Comparison of ENCODE assay signal across 7 cellular contexts in the genomic region with DNA sequence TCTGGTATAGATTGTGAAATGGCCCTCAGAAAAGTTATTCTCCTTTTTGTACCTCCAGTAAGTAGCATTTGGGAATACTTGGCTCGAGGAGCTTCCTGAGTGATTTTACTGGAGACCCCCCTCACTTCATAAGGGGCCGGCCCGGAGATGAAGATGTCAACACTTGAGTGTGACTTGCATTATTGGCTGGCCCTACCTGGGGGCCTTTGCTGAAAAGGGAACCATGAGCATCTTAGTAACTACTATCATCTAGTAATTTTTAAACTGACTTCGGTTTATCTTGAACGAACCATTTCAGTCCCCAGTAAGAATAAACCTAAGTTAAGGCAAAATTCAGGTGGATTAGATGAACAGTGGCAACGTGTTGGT. TPM values are rescaled to one million over a fixed set of nuclear protein-coding genes. Genes with fewer than 3 reads are reported as not detected.
DNase-seq lines count a peak whose midpoint lies in the region; ATAC-seq and TF ChIP-seq lines count a peak whose summit lies in the region.

No MANE protein-coding gene starts in this region.

- no peak overlapping the region for H3K4ac ChIP-seq in H9 (ENCODE audit: low read depth, low read length)

- peaks cover 11% of the 10 kb centered on the region for H3K23me2 ChIP-seq in H9 (ENCODE audit: insufficient read length, low read depth, low read length, poor library complexity, severe bottlenecking)

- no peak overlapping the region for H2BK120ac ChIP-seq in H9 (ENCODE audit: low read depth, low read length, poor library complexity, severe bottlenecking)

- TF ChIP-seq POLR2A in Peyer's patch (IDR thresholded peaks at IDR 0.05): no peak

- no peak overlapping the region for H2BK12ac ChIP-seq in H9 (ENCODE audit: insufficient read length, low read depth, low read length)

- H3K23ac ChIP-seq in H9 (ENCODE audit: insufficient read length, low read depth, low read length): no peak overlapping the region

- no peak overlapping the region for H4K5ac ChIP-seq in H9 (ENCODE audit: insufficient read length, low read depth, low read length)

- no peak for DNase-seq in H9
- no peak for DNase-seq in Peyer's patch
- DNase-seq in fibroblast of lung (ENCODE audit: low read depth in 2 of 2): no peak
- DNase-seq in omental fat pad (ENCODE audit: low spot score): no peak

- H3K9me3 ChIP-seq in H9 (ENCODE audit: control insufficient read depth, low read depth, low read length): no peaks in the 10 kb centered on the region
- H3K9me3 ChIP-seq in Peyer's patch: no peaks in the 10 kb centered on the region
- H3K9me3 ChIP-seq in fibroblast of lung (ENCODE audit: control insufficient read depth, insufficient read depth, low read depth, low read length): no peaks in the 10 kb centered on the region

- H3K4me3 ChIP-seq in Peyer's patch (peak overlapping the region in 1 of 4 donors; percentile 78), fibroblast of lung (replicated peaks in 1 of 4; ENCODE audit: control extremely low read depth in 1 of 4, insufficient read depth in 1 of 4, low read depth in 3 of 4, low read length in 4 of 4) (peak overlapping the region; percentile 25 to 79 (median 52))

- H3K27ac Mint-ChIP-seq in H9: no peak overlapping the region
- H3K27ac Mint-ChIP-seq in stimulated activated memory B cell treated with anti-CD40 and anti-IgM and Interleukin-4, amounts not matched to agents 10 μg/mL and 1 μg/mL and 100 μg/mL, for 72 hours: peak overlapping the region; percentile 89

- H3K4me2 ChIP-seq in H9 (ENCODE audit: insufficient read depth, insufficient read length, low read length): peak overlapping the region; percentile 54
- no peak overlapping the region for H3K4me2 ChIP-seq in fibroblast of lung (ENCODE audit: extremely low read depth, insufficient read depth, low read length)

- H3K14ac ChIP-seq in H9 (ENCODE audit: insufficient read depth, low read length): no peak overlapping the region

- H3K79me2 ChIP-seq in H9 (ENCODE audit: insufficient read depth, low read length) (no peaks in the 10 kb centered on the region), fibroblast of lung (ENCODE audit: control insufficient read depth, insufficient read depth, low read length) (no peaks in the 10 kb centered on the region)

- no peak overlapping the region for H4K91ac ChIP-seq in H9 (ENCODE audit: insufficient read length, low read depth, low read length)

- TF ChIP-seq CTCF in H9 (conservative IDR thresholded peaks at IDR 0.05) (no peak), Peyer's patch (IDR thresholded peaks at IDR 0.05) (no peak), fibroblast of lung (conservative IDR thresholded peaks at IDR 0.05 in 1 of 2, IDR thresholded peaks at IDR 0.05 in 1 of 2; ENCODE audit: low read depth in 1 of 2, low read length in 2 of 2) (no peak), omental fat pad (IDR thresholded peaks at IDR 0.05) (no peak)

- no peak overlapping the region for H3T11ph ChIP-seq in H9 (ENCODE audit: low read length)

- no CpG with 5 or more reads among the region's 6 CpGs for WGBS in H9 (ENCODE audit: extremely low coverage, insufficient read length, low lambda C conversion rate)

- H2AK5ac ChIP-seq in H9 (ENCODE audit: insufficient read length, low read length): no peak overlapping the region

- H2AFZ ChIP-seq in H9 (ENCODE audit: low read length): no peak overlapping the region
- H2AFZ ChIP-seq in fibroblast of lung (ENCODE audit: low read length): peak overlapping the region; percentile 77

- H4K20me1 ChIP-seq in H9 (ENCODE audit: control insufficient read depth, insufficient read depth, insufficient read length) (no peaks in the 10 kb centered on the region), fibroblast of lung (ENCODE audit: control insufficient read depth, extremely low read depth, insufficient read depth, low read length) (no peaks in the 10 kb centered on the region)

- peaks cover 8 to 12% of the 10 kb centered on the region in 2 experiments for H3K4me1 Mint-ChIP-seq in H9
- H3K4me1 Mint-ChIP-seq in stimulated activated memory B cell treated with anti-CD40 and anti-IgM and Interleukin-4, amounts not matched to agents 10 μg/mL and 1 μg/mL and 100 μg/mL, for 72 hours: peaks cover 18% of the 10 kb centered on the region

- H3K56ac ChIP-seq in H9 (ENCODE audit: insufficient read length, low read depth, low read length): no peak overlapping the region

- H2BK20ac ChIP-seq in H9 (ENCODE audit: low read depth, low read length, poor library complexity, severe bottlenecking): peak overlapping the region; percentile 51

- peaks cover 0 to 2% of the 10 kb centered on the region in 2 experiments; a peak in 1 of 5 replicates for H3K9me3 Mint-ChIP-seq in H9
- H3K9me3 Mint-ChIP-seq in stimulated activated memory B cell treated with anti-CD40 and anti-IgM and Interleukin-4, amounts not matched to agents 10 μg/mL and 1 μg/mL and 100 μg/mL, for 72 hours: no peaks in the 10 kb centered on the region

- H2BK5ac ChIP-seq in H9 (ENCODE audit: insufficient read length, low read length): no peak overlapping the region

- peak overlapping the region; percentile 79 to 82 for H3K4me3 Mint-ChIP-seq in H9
- peak overlapping the region; percentile 87 for H3K4me3 Mint-ChIP-seq in stimulated activated memory B cell treated with anti-CD40 and anti-IgM and Interleukin-4, amounts not matched to agents 10 μg/mL and 1 μg/mL and 100 μg/mL, for 72 hours

- H3K79me1 ChIP-seq in H9 (ENCODE audit: insufficient read depth, low read depth, low read length, poor library complexity, severe bottlenecking): no peaks in the 10 kb centered on the region

- peaks cover 0 to 2% (median 2%) of the 10 kb centered on the region in 3 experiments; a peak in 3 of 7 replicates for H3K36me3 Mint-ChIP-seq in H9 (ENCODE audit: insufficient read depth in 1 of 3, low read depth in 3 of 3)
- H3K36me3 Mint-ChIP-seq in stimulated activated memory B cell treated with anti-CD40 and anti-IgM and Interleukin-4, amounts not matched to agents 10 μg/mL and 1 μg/mL and 100 μg/mL, for 72 hours: peaks cover 6% of the 10 kb centered on the region

- H2BK15ac ChIP-seq in H9 (ENCODE audit: low read depth, low read length): no peak overlapping the region

- H3K4me1 ChIP-seq in H9 (ENCODE audit: insufficient read depth, low read length) (no peaks in the 10 kb centered on the region), Peyer's patch (peaks cover 0 to 6% (median 0%) of the 10 kb centered on the region in 4 donors), fibroblast of lung (ENCODE audit: control insufficient read depth, extremely low read depth, insufficient read depth, low read length) (peaks cover 3% of the 10 kb centered on the region)

- no peak overlapping the region for H3K9ac ChIP-seq in H9 (ENCODE audit: extremely low read depth, insufficient read length, low read length)
- H3K9ac ChIP-seq in fibroblast of lung (ENCODE audit: insufficient read depth, low read length): no peak overlapping the region

- ATAC-seq in stimulated activated memory B cell treated with anti-CD40 and anti-IgM and Interleukin-4, amounts not matched to agents 10 μg/mL and 1 μg/mL and 100 μg/mL, for 72 hours: no peak
- no peak for ATAC-seq in HG03469 (IDR thresholded peaks at IDR 0.05; ENCODE audit: unreplicated experiment)
- no peak for ATAC-seq in GM21576 (IDR thresholded peaks at IDR 0.05; ENCODE audit: unreplicated experiment)
- no peak for ATAC-seq in omental fat pad (ENCODE audit: low FRiP score)

- H3K27ac ChIP-seq in H9 (ENCODE audit: insufficient read length, low read depth, low read length) (no peak overlapping the region), Peyer's patch (peak overlapping the region in 3 of 4 donors; percentile 86 to 92 (median 92)), fibroblast of lung (ENCODE audit: insufficient read depth, low read length) (no peak overlapping the region)

- H3K27me3 ChIP-seq in H9 (ENCODE audit: insufficient read depth, low read length): no peaks in the 10 kb centered on the region
- H3K27me3 ChIP-seq in Peyer's patch: no peaks in the 10 kb centered on the region
- H3K27me3 ChIP-seq in fibroblast of lung (ENCODE audit: control insufficient read depth, insufficient read depth, low read length): no peaks in the 10 kb centered on the region

- no peak overlapping the region for H3K18ac ChIP-seq in H9 (ENCODE audit: insufficient read length, low read depth, low read length)

- no peaks in the 10 kb centered on the region for H3K36me3 ChIP-seq in Peyer's patch
- no peaks in the 10 kb centered on the region for H3K36me3 ChIP-seq in fibroblast of lung (ENCODE audit: control insufficient read depth, insufficient read depth, low read length)

- H4K8ac ChIP-seq in H9 (replicated peaks; ENCODE audit: insufficient read length, low read depth, low read length): no peak overlapping the region

- H3K27me3 Mint-ChIP-seq in H9 (ENCODE audit: low read depth): peaks cover 14% of the 10 kb centered on the region
- H3K27me3 Mint-ChIP-seq in stimulated activated memory B cell treated with anti-CD40 and anti-IgM and Interleukin-4, amounts not matched to agents 10 μg/mL and 1 μg/mL and 100 μg/mL, for 72 hours: no peaks in the 10 kb centered on the region

RNA-seq across cellular contexts. Expression of a gene that starts 1.3 kb away (rescaled TPM):
- total RNA-seq in H9 (2021) (10.0 and 11.0 TPM in 2 replicates), Peyer's patch (10 to 100 TPM in 2 of 4 donors, 1 to 10 TPM in 2; 3.7 to 15.2 (median 8.0) TPM), fibroblast of lung (7.4 and 9.4 TPM in 2 replicates), omental fat pad (10 to 100 TPM in 3 of 4 donors, 1 to 10 TPM in 1; 8.9 to 20.5 (median 14.1) TPM)
- 10.5 and 11.7 TPM in 2 replicates for polyA plus RNA-seq in fibroblast of lung
- 14.9 and 15.7 TPM in 2 replicates for polyA plus RNA-seq in fibroblast of lung (2012)
- polyA minus RNA-seq in fibroblast of lung (ENCODE audit: low replicate concordance): 2.9 TPM in 1 of 2 replicates, not detected in the other

RNA-seq across cellular contexts. Expression of a gene that starts 15.8 kb away (rescaled TPM):
- total RNA-seq in H9 (2021) (31.1 and 32.6 TPM in 2 replicates), Peyer's patch (10 to 100 TPM; 11.2 to 57.8 (median 23.0) TPM), fibroblast of lung (32.4 and 47.9 TPM in 2 replicates), omental fat pad (10 to 100 TPM; 10.6 to 15.4 (median 13.8) TPM)
- 11.0 and 12.3 TPM in 2 replicates for polyA plus RNA-seq in fibroblast of lung
- polyA plus RNA-seq in fibroblast of lung (2012): 12.4 and 12.6 TPM in 2 replicates
- 2.0 TPM in 1 of 2 replicates, not detected in the other for polyA minus RNA-seq in fibroblast of lung (ENCODE audit: low replicate concordance)

Comparison
In these comparisons a context has a peak if more than half of its experiments do, and no peak if none do; other contexts are left out.
1. H3K27ac ChIP-seq: peak in Peyer's patch (3 of 4); none in H9 (single experiment) and fibroblast of lung (single experiment).